ENCODE assay signal across 1 cellular context in genomic region chr5:57456056-57456455, GRCh38.
TF ChIP-seq lines count a peak whose summit lies in the region.

No MANE protein-coding gene starts in this region.

TF ChIP-seq in liver, 16 proteins besides CTCF, POLR2A, EP300 and RAD21 (continued from another document):
- TF ChIP-seq ZBTB33 (IDR thresholded peaks at IDR 0.05), result no peak
